ENCODE assay signal across 2 cellular contexts in genomic region chr2:154587739-154588138, GRCh38.
TF ChIP-seq lines count a peak whose summit lies in the region.

No MANE protein-coding gene starts in this region.

TF ChIP-seq in GM23338, 12 proteins besides CTCF, POLR2A, EP300 and RAD21 (continued from another document):
- TF ChIP-seq REST (IDR thresholded peaks at IDR 0.05; ENCODE audit: unreplicated experiment) (no peak), ZNF114 (CRISPR knock-in tag; IDR thresholded peaks at IDR 0.05) (no peak), ETS1 (IDR thresholded peaks at IDR 0.05) (no peak), JUNB (IDR thresholded peaks at IDR 0.05; ENCODE audit: unreplicated experiment) (no peak)

TF ChIP-seq in H1, 55 proteins besides CTCF, POLR2A, EP300 and RAD21 (continued from another document):
- no peak for TF ChIP-seq E2F6 (IDR thresholded peaks at IDR 0.05)
- TF ChIP-seq MAX (IDR thresholded peaks at IDR 0.05) = no peak
- no peak for TF ChIP-seq CHD1 (IDR thresholded peaks at IDR 0.05; ENCODE audit: low read depth, low read length)
- TF ChIP-seq CBX8 (IDR thresholded peaks at IDR 0.05; ENCODE audit: borderline replicate concordance, low read depth, low read length) = no peak
- TF ChIP-seq BCL11A (IDR thresholded peaks at IDR 0.05; ENCODE audit: low read depth in 2 of 2, low read length in 2 of 2) = no peak
